Comparison of ENCODE assay signal across 8 cellular contexts in genomic region chr4:4334798-4335520, GRCh38.
DNase-seq lines count a peak whose midpoint lies in the region; ATAC-seq and TF ChIP-seq lines count a peak whose summit lies in the region.

No MANE protein-coding gene starts in this region.

- DNase-seq in EH (ENCODE audit: low read depth) (peak; percentile 61), NCI-H1092 (lab: John Stamatoyannopoulos, UW) (peak; percentile 75), T47D (ENCODE audit: low read depth in 1 of 2, low spot score in 1 of 2) (peak; percentile 40 to 79), kidney tubule cell (ENCODE audit: low spot score) (peak; percentile 73)
- DNase-seq in stimulated activated CD4-positive, alpha-beta T cell treated with anti-CD3 and anti-CD28 coated beads, Interleukin-4, amount 100 ng/mL, for 48 hours (ENCODE audit: low read depth in 2 of 2): peak; percentile 54 to 63

- peak; percentile 85 for TF ChIP-seq CTCF in WI38 (IDR thresholded peaks at IDR 0.05; ENCODE audit: low read depth, low read length)

- no peak overlapping the region for H3K4me3 ChIP-seq in WI38 (ENCODE audit: low read depth, low read length)

- ATAC-seq in GM21786 (IDR thresholded peaks at IDR 0.05; ENCODE audit: unreplicated experiment) (peak; percentile 74), GM18870 (IDR thresholded peaks at IDR 0.05; ENCODE audit: unreplicated experiment) (no peak)

- in situ Hi-C loops in T47D (cut with HindIII; ENCODE audit: low pct_unique_long_range_greater_than_20kb, low sequenced_read_pairs): no loop called here
